ENCODE assay signal across 9 cellular contexts in genomic region chr1:201882665-201883132, GRCh38. TPM values are rescaled to one million over a fixed set of nuclear protein-coding genes. Genes with fewer than 3 reads are reported as not detected.
DNase-seq lines count a peak whose midpoint lies in the region; ATAC-seq and TF ChIP-seq lines count a peak whose summit lies in the region.
"Had no signal": no experiment of that assay in that cellular context is flagged by ENCODE, and none has a peak within 500 bp of the region (broad histone marks: within the 10 kb centered on the region; RNA-seq: fewer than 3 reads in every experiment).

No MANE protein-coding gene starts in this region.

- peaks cover 46% of the 10 kb centered on the region for H3K4me1 ChIP-seq in suprapubic skin

- DNase-seq in GM04503 (ENCODE audit: low read depth) (peak; percentile 69), SKM-1 (lab: John Stamatoyannopoulos, UW; ENCODE audit: unreplicated experiment) (peak; percentile 98), left cardiac atrium (no peak), cortex of kidney (lab: John Stamatoyannopoulos, UW) (no peak), NCI-H510A (lab: John Stamatoyannopoulos, UW) (no peak), suprapubic skin (ENCODE audit: low spot score in 2 of 2) (no peak)

- 37% methylated on average over 2 of the region's 2 CpGs for WGBS in suprapubic skin

- ATAC-seq in HG02981 (IDR thresholded peaks at IDR 0.05; ENCODE audit: unreplicated experiment) (peak; percentile 69), left cardiac atrium (peak; percentile 23 to 42), HG02840 (IDR thresholded peaks at IDR 0.05; ENCODE audit: low FRiP score, unreplicated experiment) (no peak)

- H3K27ac ChIP-seq in suprapubic skin = no peak overlapping the region
- H3K27ac ChIP-seq: Peyer's patch had no signal

- no peak overlapping the region for H3K4me3 ChIP-seq in suprapubic skin
- H3K4me3 ChIP-seq: Peyer's patch had no signal

- no peak for TF ChIP-seq CTCF in suprapubic skin (IDR thresholded peaks at IDR 0.05)

- intact Hi-C loops in left cardiac atrium (cut with DNase I) = no loop called here

- no peaks in the 10 kb centered on the region for H3K36me3 ChIP-seq in suprapubic skin
- H3K36me3 ChIP-seq: Peyer's patch had no signal

- TF ChIP-seq POLR2A in suprapubic skin (IDR thresholded peaks at IDR 0.05) = no peak

- no peak for TF ChIP-seq EP300 in suprapubic skin (IDR thresholded peaks at IDR 0.05)

- no peaks in the 10 kb centered on the region for H3K27me3 ChIP-seq in suprapubic skin
- H3K27me3 ChIP-seq: Peyer's patch had no signal

- no peaks in the 10 kb centered on the region for H3K9me3 ChIP-seq in suprapubic skin
- H3K9me3 ChIP-seq: Peyer's patch had no signal

RNA-seq across cellular contexts. Expression of gene SHISA4, which starts 6.0 kb away (rescaled TPM):
- total RNA-seq in left cardiac atrium (10 to 100 TPM; 47.5 to 49.0 TPM), suprapubic skin (10 to 100 TPM in 1 of 4 donors, 1 to 10 TPM in 3; 5.3 to 19.4 (median 6.7) TPM)

RNA-seq across cellular contexts. Expression of gene IPO9, which starts 53.7 kb away (rescaled TPM):
- 10 to 100 TPM; 25.8 to 26.6 TPM for total RNA-seq in left cardiac atrium
- total RNA-seq in suprapubic skin = 10 to 100 TPM; 12.9 to 25.6 (median 19.8) TPM

Comparison
In these comparisons a context has a peak if more than half of its experiments do, and no peak if none do; other contexts are left out.
1. DNase-seq: peak in GM04503 (single experiment) and SKM-1 (single experiment); none in left cardiac atrium (single experiment), cortex of kidney (single experiment), NCI-H510A (single experiment) and suprapubic skin (0 of 2).